24 cellular contexts compared by ENCODE assay signal in genomic region chr4:126750723-126751122, GRCh38.
DNase-seq lines count a peak whose midpoint lies in the region; ATAC-seq and TF ChIP-seq lines count a peak whose summit lies in the region.
"Had no signal": no experiment of that assay in that cellular context is flagged by ENCODE, and none has a peak within 500 bp of the region (broad histone marks: within the 10 kb centered on the region; RNA-seq: fewer than 3 reads in every experiment).

No MANE protein-coding gene starts in this region.

- H3K4me2 ChIP-seq in SK-N-SH = no peak overlapping the region

- H2AFZ ChIP-seq in SK-N-SH (ENCODE audit: low read depth) = 0 out of 2 replicates have a peak overlapping the region, but pooled peaks have one; percentile 18

- peaks cover 4% of the 10 kb centered on the region for H3F3A ChIP-seq in SK-N-SH (replicated peaks; ENCODE audit: insufficient read depth)

- H3K9me3 ChIP-seq in SK-N-SH = peaks cover 13% of the 10 kb centered on the region; the same call in 1 of the 2 replicates
- H3K9me3 ChIP-seq in right cardiac atrium (ENCODE audit: control insufficient read depth, low read length) = no peaks in the 10 kb centered on the region
- H3K9me3 ChIP-seq: BE2C had no signal

- H3K4me3 ChIP-seq in SK-N-SH (ENCODE audit: low read depth in 2 of 2, low read length in 1 of 2) (no peak overlapping the region), right cardiac atrium (ENCODE audit: low read length) (no peak overlapping the region)

- no peak for TF ChIP-seq RAD21 in SK-N-SH (IDR thresholded peaks at IDR 0.05; ENCODE audit: low read length)

- intact Hi-C loops in Right ventricle myocardium superior (cut with DNase I) = no loop called here
- intact Hi-C loops in right cardiac atrium (cut with DNase I) = no loop called here

- H3K27me3 ChIP-seq in SK-N-SH (ENCODE audit: insufficient read depth) (no peaks in the 10 kb centered on the region), right cardiac atrium (ENCODE audit: control insufficient read depth, insufficient read depth) (no peaks in the 10 kb centered on the region)
- H3K27me3 ChIP-seq: BE2C had no signal

- TF ChIP-seq CTCF in SK-N-SH (IDR thresholded peaks at IDR 0.05) = no peak

- H3K36me3 ChIP-seq in SK-N-SH (replicated peaks in 1 of 2; ENCODE audit: control insufficient read depth in 1 of 2, insufficient read depth in 2 of 2, low read length in 1 of 2) = peaks cover 0 to 1% of the 10 kb centered on the region in 2 experiments
- H3K36me3 ChIP-seq: BE2C had no signal

- DNase-seq in SK-N-SH (no peak), Right ventricle myocardium superior (no peak), right cardiac atrium (no peak), OCI-M1 (lab: John Stamatoyannopoulos, UW) (no peak), NCI-H2029 treated with DMSO at 0.1 percent for 48 hours (lab: John Stamatoyannopoulos, UW) (no peak), DMS114 treated with DMSO at 0.1 percent for 48 hours (lab: John Stamatoyannopoulos, UW; ENCODE audit: unreplicated experiment) (no peak)
- DNase-seq: BE2C; Calu3; DMS153; DND-41; Kasumi-1; NCI-H1092 treated with DMSO at 0.1 percent for 48 hours; NCI-H1436; NCI-H187 treated with DMSO at 0.1 percent for 48 hours; NCI-H2107; NCI-H446 treated with DMSO at 0.1 percent for 48 hours; NCI-H526; NCI-H82; NK-92 treated with Interleukin-12 subunit alpha and Interleukin-12 subunit beta, amount 100 ng/mL, for 24 hours had no signal

- no peaks in the 10 kb centered on the region for H4K20me1 ChIP-seq in SK-N-SH (ENCODE audit: insufficient read depth)

- H3K27ac ChIP-seq in SK-N-SH (ENCODE audit: low read depth in 2 of 2, low read length in 1 of 2) (no peak overlapping the region), right cardiac atrium (ENCODE audit: low read length) (no peak overlapping the region)
- H3K27ac ChIP-seq: 22Rv1, RWPE1 had no signal

- CTCF ChIA-PET in SK-N-SH (lab: Yijun Ruan, JAX) = no interaction called here

- no peaks in the 10 kb centered on the region for H3K79me2 ChIP-seq in SK-N-SH (ENCODE audit: insufficient read depth)

- POLR2A ChIA-PET in SK-N-SH (lab: Yijun Ruan, JAX) = no interaction called here

- ATAC-seq in SK-N-SH treated with all-trans-retinoic acid at 6 μM for 48 hours = no peak
- peak; percentile 94 for ATAC-seq in Right ventricle myocardium superior (ENCODE audit: poor library complexity)
- ATAC-seq in right cardiac atrium = peak; percentile 80 to 91
- ATAC-seq: HepG2, Panc1 had no signal

- no peaks in the 10 kb centered on the region for H3K4me1 ChIP-seq in SK-N-SH (ENCODE audit: control insufficient read depth in 1 of 2, insufficient read depth in 2 of 2, low read depth in 1 of 2, low read length in 1 of 2)
- H3K4me1 ChIP-seq in right cardiac atrium (ENCODE audit: control insufficient read depth, insufficient read depth, low read length) = no peaks in the 10 kb centered on the region
- H3K4me1 ChIP-seq: BE2C had no signal

- WGBS in SK-N-SH (ENCODE audit: low lambda C conversion rate) = 40% methylated on average over 2 of the region's 2 CpGs
- 27% methylated on average over 2 of the region's 2 CpGs for WGBS in right cardiac atrium

- H3K9ac ChIP-seq in SK-N-SH = no peak overlapping the region

- H3K9me2 ChIP-seq in SK-N-SH = no peaks in the 10 kb centered on the region; the same call in 1 of the 2 replicates

- TF ChIP-seq EP300 in SK-N-SH (IDR thresholded peaks at IDR 0.05; ENCODE audit: borderline replicate concordance in 1 of 2, low read depth in 1 of 2, low read length in 1 of 2) = no peak

TF ChIP-seq in SK-N-SH, 30 proteins besides CTCF, POLR2A, EP300 and RAD21:
- no peak for TF ChIP-seq SMC3 (IDR thresholded peaks at IDR 0.05; ENCODE audit: low read depth, low read length)
TF ChIP-seq in SK-N-SH: peak in this region for 0.

TF ChIP-seq in SK-N-SH treated with all-trans-retinoic acid at 6 μM for 48 hours, 23 proteins besides CTCF, POLR2A, EP300 and RAD21 (continues in another document):
- TF ChIP-seq ZNF70 (CRISPR knock-in tag; IDR thresholded peaks at IDR 0.05) (no peak), CSRNP3 (CRISPR knock-in tag; IDR thresholded peaks at IDR 0.05) (no peak), ARNTL (CRISPR knock-in tag; IDR thresholded peaks at IDR 0.05; ENCODE audit: borderline replicate concordance, low read depth) (no peak), TSHZ2 (CRISPR knock-in tag; IDR thresholded peaks at IDR 0.05) (no peak), RARB (CRISPR knock-in tag; IDR thresholded peaks at IDR 0.05) (no peak), CREB5 (CRISPR knock-in tag; IDR thresholded peaks at IDR 0.05; ENCODE audit: low read depth) (no peak), OSR1 (CRISPR knock-in tag; IDR thresholded peaks at IDR 0.05) (no peak), ZFP30 (CRISPR knock-in tag; IDR thresholded peaks at IDR 0.05) (no peak), TCF4 (CRISPR knock-in tag; IDR thresholded peaks at IDR 0.05; ENCODE audit: borderline replicate concordance) (no peak), CSDC2 (CRISPR knock-in tag; IDR thresholded peaks at IDR 0.05) (no peak), ESRRG (CRISPR knock-in tag; IDR thresholded peaks at IDR 0.05) (no peak), ZNF8 (CRISPR knock-in tag; IDR thresholded peaks at IDR 0.05) (no peak), GLIS3 (CRISPR knock-in tag; IDR thresholded peaks at IDR 0.05) (no peak), BACH2 (CRISPR knock-in tag; IDR thresholded peaks at IDR 0.05; ENCODE audit: borderline replicate concordance) (no peak), ZC3H10 (CRISPR knock-in tag; IDR thresholded peaks at IDR 0.05) (no peak), TOX (CRISPR knock-in tag; IDR thresholded peaks at IDR 0.05; ENCODE audit: borderline replicate concordance) (no peak), PATZ1 (CRISPR knock-in tag; IDR thresholded peaks at IDR 0.05; ENCODE audit: borderline replicate concordance) (no peak), ZNF565 (CRISPR knock-in tag; conservative IDR thresholded peaks at IDR 0.05; ENCODE audit: low read depth) (no peak), PPARA (CRISPR knock-in tag; IDR thresholded peaks at IDR 0.05; ENCODE audit: borderline replicate concordance) (no peak)
